In genomic region chr9:33429256-33430080, GRCh38 we compare ENCODE assay signal across 32 cellular contexts. TPM values are rescaled to one million over a fixed set of nuclear protein-coding genes. Genes with fewer than 3 reads are reported as not detected.
DNase-seq lines count a peak whose midpoint lies in the region; ATAC-seq and TF ChIP-seq lines count a peak whose summit lies in the region.
"Had no signal": no experiment of that assay in that cellular context is flagged by ENCODE, and none has a peak within 500 bp of the region (broad histone marks: within the 10 kb centered on the region; RNA-seq: fewer than 3 reads in every experiment).

No MANE protein-coding gene starts in this region.

- no peak overlapping the region for H4K8ac ChIP-seq in trophoblast cell (ENCODE audit: low read depth, low read length)

- H3K79me1 ChIP-seq in trophoblast cell (ENCODE audit: low read length): no peaks in the 10 kb centered on the region

- no peak overlapping the region for H3K18ac ChIP-seq in trophoblast cell (ENCODE audit: low read length)

- TF ChIP-seq CTCF in fibroblast of pulmonary artery (IDR thresholded peaks at IDR 0.05; ENCODE audit: low read length, missing control alignments): no peak

- H3K23ac ChIP-seq in trophoblast cell (ENCODE audit: low read length): no peak overlapping the region

- DNase-seq in KBM-7: peak; percentile 41
- peak; percentile 44 for DNase-seq in fibroblast of pulmonary artery (ENCODE audit: low read depth)
- DNase-seq in trophoblast cell: peak; percentile 69 to 86
- DNase-seq in MG63: no peak
- DNase-seq: activated CD4-positive, alpha-beta T cell treated with anti-CD3 and anti-CD28 coated beads for 48 hours; activated gamma-delta T cell treated with Interleukin-2 at 50 U/mL for 16 hours; activated T-cell treated with anti-CD3 and anti-CD28 coated beads, Interleukin-2, amount 50 U/mL, for 4 hours; CD4-positive, CD25-positive, alpha-beta regulatory T cell; dermis blood vessel endothelial cell; EL; esophagus squamous epithelium; Karpas-422; left ventricle myocardium inferior; naive B cell; NCI-H1048; NCI-H1694 treated with DMSO at 0.1 percent for 48 hours; NCI-H526; NK-92 treated with Interleukin-12 subunit alpha and Interleukin-12 subunit beta, amount 100 ng/mL, for 24 hours; nucleus accumbens; PC-9; Right ventricle myocardium superior; stimulated activated CD4-positive, alpha-beta T cell treated with anti-CD3 and anti-CD28 coated beads, Interleukin-1b, Interleukin-23, amount 100 ng/mL, for 48 hours; stimulated activated CD8-positive, alpha-beta memory T cell treated with anti-CD3 and anti-CD28 coated beads, Interleukin-4, amount 100 ng/mL, for 48 hours; stimulated activated naive CD8-positive, alpha-beta T cell treated with anti-CD3 and anti-CD28 coated beads, Interleukin-15, amount 100 ng/mL, for 72 hours; T-helper 9 cell; WERI-Rb-1 had no signal

- H3K9ac ChIP-seq in trophoblast cell (ENCODE audit: low read length): no peak overlapping the region

- H3K79me2 ChIP-seq in trophoblast cell (ENCODE audit: control insufficient read depth, insufficient read depth, low read length, poor library complexity): no peaks in the 10 kb centered on the region

- H3K27ac ChIP-seq in trophoblast cell (ENCODE audit: low read depth, low read length): no peak overlapping the region
- H3K27ac ChIP-seq: left ventricle myocardium inferior, PC-9 had no signal

- no peak overlapping the region for H3K14ac ChIP-seq in trophoblast cell (ENCODE audit: low read length)

- no peak overlapping the region for H2AFZ ChIP-seq in trophoblast cell (ENCODE audit: insufficient read depth, low read length, poor library complexity)
- H2AFZ ChIP-seq: PC-9 had no signal

- no peaks in the 10 kb centered on the region for H3K9me3 ChIP-seq in trophoblast cell (ENCODE audit: insufficient read depth, low read depth, low read length)
- H3K9me3 ChIP-seq in MG63: no peaks in the 10 kb centered on the region
- H3K9me3 ChIP-seq: esophagus squamous epithelium, left ventricle myocardium inferior had no signal

- H3K36me3 ChIP-seq in trophoblast cell (ENCODE audit: control insufficient read depth in 1 of 2, insufficient read depth in 2 of 2, low read length in 2 of 2) (no peaks in the 10 kb centered on the region), MG63 (no peaks in the 10 kb centered on the region)
- H3K36me3 ChIP-seq: esophagus squamous epithelium, left ventricle myocardium inferior, WERI-Rb-1 had no signal

- in situ Hi-C loops in KBM-7 (cut with MboI; ENCODE audit: low pct_unique_long_range_greater_than_20kb, low sequenced_read_pairs): no loop called here

- no peak overlapping the region for H3K4ac ChIP-seq in trophoblast cell (ENCODE audit: low read depth, low read length)

- no CpG with 5 or more reads among the region's 4 CpGs for WGBS in trophoblast cell (ENCODE audit: extremely low coverage, insufficient coverage, insufficient read length)

- H3K4me3 ChIP-seq in fibroblast of pulmonary artery (replicated peaks; ENCODE audit: low read depth, low read length) (no peak overlapping the region), trophoblast cell (ENCODE audit: low read depth, low read length) (no peak overlapping the region), MG63 (no peak overlapping the region)
- H3K4me3 ChIP-seq: esophagus squamous epithelium, GM12878, left ventricle myocardium inferior, PC-9, smooth muscle cell had no signal

- no peak overlapping the region for H4K12ac ChIP-seq in trophoblast cell (ENCODE audit: low read depth, low read length)

- no peak overlapping the region for H4K91ac ChIP-seq in trophoblast cell (ENCODE audit: low read depth, low read length)

- H2BK120ac ChIP-seq in trophoblast cell (ENCODE audit: insufficient read depth, low read length, poor library complexity): no peak overlapping the region

- H2BK5ac ChIP-seq in trophoblast cell (ENCODE audit: low read depth, low read length, poor library complexity): no peak overlapping the region

- H3K4me2 ChIP-seq in trophoblast cell (ENCODE audit: low read length): no peak overlapping the region
- H3K4me2 ChIP-seq: PC-9, smooth muscle cell had no signal

- H3K27me3 ChIP-seq in trophoblast cell (ENCODE audit: insufficient read depth, low read length) (no peaks in the 10 kb centered on the region), MG63 (no peaks in the 10 kb centered on the region)
- H3K27me3 ChIP-seq: esophagus squamous epithelium had no signal

- H2AK5ac ChIP-seq in trophoblast cell (ENCODE audit: low read length): no peak overlapping the region

- no peak overlapping the region for H2BK12ac ChIP-seq in trophoblast cell (ENCODE audit: low read length)

- no peaks in the 10 kb centered on the region for H3K4me1 ChIP-seq in trophoblast cell (ENCODE audit: control insufficient read depth in 1 of 2, insufficient read depth in 2 of 2, low read length in 2 of 2)

- ATAC-seq in GM21360 (IDR thresholded peaks at IDR 0.05; ENCODE audit: unreplicated experiment) (no peak), GM19455 (IDR thresholded peaks at IDR 0.05; ENCODE audit: unreplicated experiment) (no peak)
- ATAC-seq: activated T-cell treated with anti-CD3 and anti-CD28 coated beads, Interleukin-2, amount 50 U/mL, for 4 hours; GM12878; HCT116; stimulated activated naive CD8-positive, alpha-beta T cell treated with anti-CD3 and anti-CD28 coated beads, Interleukin-15, amount 100 ng/mL, for 72 hours had no signal

RNA-seq across cellular contexts. Expression of gene AQP3, which starts 17.9 kb away (rescaled TPM):
- 10.4 and 11.8 TPM in 2 replicates for polyA plus RNA-seq in trophoblast cell (2013)
- total RNA-seq in MG63 (2014; rRNA removed; shearing (Covaris generic); ENCODE audit: low replicate concordance): 19.7 TPM in 1 of 2 replicates, not detected in the other

RNA-seq across cellular contexts. Expression of gene AQP7, which starts 27.1 kb away (rescaled TPM):
- 0.03 and 0.07 TPM in 2 replicates for polyA plus RNA-seq in trophoblast cell (2013)
- total RNA-seq in MG63 (2014; rRNA removed; shearing (Covaris generic); ENCODE audit: low replicate concordance): not detected in 2 replicates
- total RNA-seq: activated T-cell treated with anti-CD3 and anti-CD28 coated beads, Interleukin-2, amount 50 U/mL, for 4 hours; dermis blood vessel endothelial cell; GM12878; HT1080 had no signal

RNA-seq across cellular contexts. Expression of gene NOL6, which starts 44.3 kb away (rescaled TPM):
- polyA plus RNA-seq in trophoblast cell (2013): 14.9 and 16.3 TPM in 2 replicates
- 16.6 and 38.6 TPM in 2 replicates for total RNA-seq in MG63 (2014; rRNA removed; shearing (Covaris generic); ENCODE audit: low replicate concordance)
